In genomic region chr5:110514030-110514429, GRCh38 we compare ENCODE assay signal across 24 cellular contexts.
"Had no signal": no experiment of that assay in that cellular context is flagged by ENCODE, and none has a peak within 500 bp of the region (broad histone marks: within the 10 kb centered on the region; RNA-seq: fewer than 3 reads in every experiment).

No MANE protein-coding gene starts in this region.

- H3K9ac ChIP-seq: neural progenitor cell, parathyroid adenoma had no signal

- H3K27ac ChIP-seq: neural progenitor cell, ovary, parathyroid adenoma, psoas muscle, right lobe of liver, sigmoid colon, stomach, thoracic aorta, thyroid gland, tibial nerve, upper lobe of left lung, vagina had no signal

- H3K4me1 ChIP-seq: parathyroid adenoma, psoas muscle, right lobe of liver, sigmoid colon, stomach, thyroid gland, tibial nerve, upper lobe of left lung, vagina had no signal

- H3K4me3 ChIP-seq: neural progenitor cell, ovary, psoas muscle, right lobe of liver, sigmoid colon, stomach, thoracic aorta, thyroid gland, tibial nerve, upper lobe of left lung, vagina had no signal

- DNase-seq: occipital lobe; ovary; posterior cingulate gyrus; psoas muscle; right cardiac atrium; right lobe of liver; sigmoid colon; small intestine; stimulated activated CD4-positive, alpha-beta T cell treated with anti-CD3 and anti-CD28 coated beads, Interleukin-15, amount 100 ng/mL, for 24 hours; stimulated activated CD4-positive, alpha-beta T cell treated with anti-CD3 and anti-CD28 coated beads, Interleukin-2, amount 100 ng/mL, for 24 hours; stimulated activated CD4-positive, alpha-beta T cell treated with anti-CD3 and anti-CD28 coated beads, Interleukin-2, amount 100 ng/mL, for 48 hours; stimulated activated CD4-positive, alpha-beta T cell treated with anti-CD3 and anti-CD28 coated beads, Interleukin-4, amount 100 ng/mL, for 24 hours; stimulated activated naive B cell treated with anti-CD40 and anti-IgM and Interleukin-4, amounts not matched to agents 10 μg/mL and 1 μg/mL and 100 μg/mL, for 72 hours; stimulated activated naive CD4-positive, alpha-beta T cell treated with Interleukin-2 at 50 U/mL for 16 hours; stomach; thyroid gland; trophoblast cell; upper lobe of left lung had no signal

- H3K9me3 ChIP-seq: ovary, psoas muscle, right lobe of liver, sigmoid colon, stomach, thoracic aorta, thyroid gland, tibial nerve, upper lobe of left lung, vagina had no signal

- ATAC-seq: psoas muscle; right cardiac atrium; right lobe of liver; stimulated activated effector memory CD8-positive, alpha-beta T cell treated with anti-CD3 and anti-CD28 coated beads, Interleukin-12 subunit alpha, Interleukin-12 subunit beta, amount 100 ng/mL, for 72 hours; stimulated activated naive B cell treated with anti-CD40 and anti-IgM and Interleukin-4, amounts not matched to agents 10 μg/mL and 1 μg/mL and 100 μg/mL, for 72 hours had no signal

- H3K36me3 ChIP-seq: neural progenitor cell, ovary, right lobe of liver, sigmoid colon, stomach, thoracic aorta, thyroid gland, tibial nerve, upper lobe of left lung, vagina had no signal

- H3K27me3 ChIP-seq: neural progenitor cell, ovary, right lobe of liver, sigmoid colon, stomach, thyroid gland, tibial nerve, upper lobe of left lung, vagina had no signal
